Comparison of ENCODE assay signal across 13 cellular contexts in genomic region chr10:5343561-5343960, GRCh38. TPM values are rescaled to one million over a fixed set of nuclear protein-coding genes. Genes with fewer than 3 reads are reported as not detected.
DNase-seq lines count a peak whose midpoint lies in the region; TF ChIP-seq lines count a peak whose summit lies in the region.
"Had no signal": no experiment of that assay in that cellular context is flagged by ENCODE, and none has a peak within 500 bp of the region (broad histone marks: within the 10 kb centered on the region; RNA-seq: fewer than 3 reads in every experiment).

No MANE protein-coding gene starts in this region.

- no peak for TF ChIP-seq CTCF in cardiac fibroblast (IDR thresholded peaks at IDR 0.05; ENCODE audit: low read depth, low read length)

- H3K36me3 Mint-ChIP-seq in activated T-helper 1 cell treated with anti-CD3 and anti-CD28 coated beads, Interleukin-12 subunit alpha, Interleukin-12 subunit beta, Interleukin-2, Interleukin-4 antibody, amounts not matched to agents 30 ng/mL and 10 ng/mL and 1 ng/mL, durations not matched to agents 14 hours and 24 hours and 36 hours (ENCODE audit: low read depth), result no peaks in the 10 kb centered on the region

- no peak overlapping the region for H3K27ac Mint-ChIP-seq in activated T-helper 1 cell treated with anti-CD3 and anti-CD28 coated beads, Interleukin-12 subunit alpha, Interleukin-12 subunit beta, Interleukin-2, Interleukin-4 antibody, amounts not matched to agents 30 ng/mL and 10 ng/mL and 1 ng/mL, durations not matched to agents 14 hours and 24 hours and 36 hours

- H3K4me1 Mint-ChIP-seq in activated T-helper 1 cell treated with anti-CD3 and anti-CD28 coated beads, Interleukin-12 subunit alpha, Interleukin-12 subunit beta, Interleukin-2, Interleukin-4 antibody, amounts not matched to agents 30 ng/mL and 10 ng/mL and 1 ng/mL, durations not matched to agents 14 hours and 24 hours and 36 hours (ENCODE audit: low read depth), result no peaks in the 10 kb centered on the region
- H3K4me1 Mint-ChIP-seq: neural crest cell had no signal

- H3K9me3 Mint-ChIP-seq in activated T-helper 1 cell treated with anti-CD3 and anti-CD28 coated beads, Interleukin-12 subunit alpha, Interleukin-12 subunit beta, Interleukin-2, Interleukin-4 antibody, amounts not matched to agents 30 ng/mL and 10 ng/mL and 1 ng/mL, durations not matched to agents 14 hours and 24 hours and 36 hours, result no peaks in the 10 kb centered on the region

- H3K4me3 ChIP-seq in cardiac fibroblast (replicated peaks in 1 of 2; ENCODE audit: low read depth in 2 of 2, low read length in 2 of 2), result no peak overlapping the region
- H3K4me3 ChIP-seq: SJSA1 had no signal

- intact Hi-C loops in activated T-helper 1 cell treated with anti-CD3 and anti-CD28 coated beads, Interleukin-12 subunit alpha, Interleukin-12 subunit beta, Interleukin-2, Interleukin-4 antibody, amounts not matched to agents 30 ng/mL and 10 ng/mL and 1 ng/mL, durations not matched to agents 14 hours and 24 hours and 36 hours (cut with micrococcal nuclease), result no loop called here

- H3K4me3 Mint-ChIP-seq in activated T-helper 1 cell treated with anti-CD3 and anti-CD28 coated beads, Interleukin-12 subunit alpha, Interleukin-12 subunit beta, Interleukin-2, Interleukin-4 antibody, amounts not matched to agents 30 ng/mL and 10 ng/mL and 1 ng/mL, durations not matched to agents 14 hours and 24 hours and 36 hours, result no peak overlapping the region
- H3K4me3 Mint-ChIP-seq: neural crest cell had no signal

- H3K27me3 Mint-ChIP-seq in activated T-helper 1 cell treated with anti-CD3 and anti-CD28 coated beads, Interleukin-12 subunit alpha, Interleukin-12 subunit beta, Interleukin-2, Interleukin-4 antibody, amounts not matched to agents 30 ng/mL and 10 ng/mL and 1 ng/mL, durations not matched to agents 14 hours and 24 hours and 36 hours (ENCODE audit: insufficient read depth), result no peaks in the 10 kb centered on the region

- DNase-seq in A172 (ENCODE audit: low spot score), result peak; percentile 4
- peak; percentile 31 for DNase-seq in EH (ENCODE audit: low read depth)
- peak; percentile 13 for DNase-seq in NAMALWA (ENCODE audit: low spot score)
- DNase-seq in cardiac fibroblast (ENCODE audit: low read depth in 2 of 2), result peak; percentile 2 to 6
- DNase-seq in medulla oblongata (ENCODE audit: extremely low spot score), result no peak
- no peak for DNase-seq in cortex of kidney (lab: John Stamatoyannopoulos, UW)
- DNase-seq in activated T-helper 1 cell treated with anti-CD3 and anti-CD28 coated beads, Interleukin-12 subunit alpha, Interleukin-12 subunit beta, Interleukin-2, Interleukin-4 antibody, amounts not matched to agents 30 ng/mL and 10 ng/mL and 1 ng/mL, durations not matched to agents 14 hours and 24 hours and 36 hours (ENCODE audit: low spot score), result no peak
- DNase-seq in dedifferentiated amniotic fluid mesenchymal stem cell (ENCODE audit: extremely low spot score), result no peak
- DNase-seq: activated CD4-positive, alpha-beta T cell treated with anti-CD3 and anti-CD28 coated beads, Interleukin-2, amount 50 U/mL, for 48 hours; NCI-H2081 treated with DMSO at 0.1 percent for 48 hours had no signal

RNA-seq across cellular contexts. Expression of gene UCN3, which starts 21.2 kb away (rescaled TPM):
- total RNA-seq in A172 (2014; rRNA removed; shearing (Covaris generic)), result not detected in 2 replicates
- not detected in 2 replicates for total RNA-seq in activated T-helper 1 cell treated with anti-CD3 and anti-CD28 coated beads, Interleukin-12 subunit alpha, Interleukin-12 subunit beta, Interleukin-2, Interleukin-4 antibody, amounts not matched to agents 30 ng/mL and 10 ng/mL and 1 ng/mL, durations not matched to agents 14 hours and 24 hours and 36 hours
- total RNA-seq: H1, neural crest cell, SJSA1 had no signal

Comparison
In these comparisons a context has a peak if more than half of its experiments do, and no peak if none do; other contexts are left out.
1. DNase-seq: peak in A172 (single experiment), EH (single experiment), NAMALWA (single experiment) and cardiac fibroblast (2 of 2); none in medulla oblongata (single experiment), cortex of kidney (single experiment), activated T-helper 1 cell treated with anti-CD3 and anti-CD28 coated beads, Interleukin-12 subunit alpha, Interleukin-12 subunit beta, Interleukin-2, Interleukin-4 antibody, amounts not matched to agents 30 ng/mL and 10 ng/mL and 1 ng/mL, durations not matched to agents 14 hours and 24 hours and 36 hours (single experiment) and dedifferentiated amniotic fluid mesenchymal stem cell (single experiment).